14 cellular contexts compared by ENCODE assay signal in the genomic region with DNA sequence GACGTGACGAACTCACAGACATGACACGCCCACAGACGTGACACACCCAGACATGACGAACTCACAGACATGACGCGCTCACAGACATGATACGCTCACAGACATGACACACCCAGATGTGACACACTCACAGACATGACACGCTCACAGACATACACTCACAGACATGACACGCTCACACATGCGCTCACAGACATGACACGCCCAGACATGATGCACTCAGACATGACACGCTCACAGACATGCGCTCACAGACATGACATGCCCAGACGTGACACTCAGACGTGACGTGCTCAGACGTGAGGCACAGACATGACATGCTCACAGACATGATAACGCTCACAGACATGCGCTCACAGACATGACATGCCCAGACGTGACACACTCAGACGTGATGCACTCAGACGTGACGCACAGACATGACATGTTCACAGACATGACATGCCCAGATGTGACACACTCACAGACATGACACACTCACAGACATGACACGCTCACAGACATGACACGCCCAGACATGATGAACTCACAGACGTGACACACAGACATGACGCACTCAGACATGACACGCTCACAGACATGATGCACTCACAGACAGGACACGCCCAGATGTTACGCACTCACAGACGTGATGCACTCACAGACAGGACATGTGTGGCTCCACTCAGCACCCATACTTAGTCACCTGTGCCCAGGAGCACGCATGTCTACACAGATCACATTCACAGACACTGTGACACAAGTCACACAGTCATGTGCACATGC. TPM values are rescaled to one million over a fixed set of nuclear protein-coding genes. Genes with fewer than 3 reads are reported as not detected.
"Had no signal": no experiment of that assay in that cellular context is flagged by ENCODE, and none has a peak within 500 bp of the region (broad histone marks: within the 10 kb centered on the region; RNA-seq: fewer than 3 reads in every experiment).

No MANE protein-coding gene starts in this region.

- H3K27ac ChIP-seq: gastroesophageal sphincter, hepatocyte, ovary, tibial artery had no signal

- H3K9me3 ChIP-seq: gastroesophageal sphincter, ovary, tibial artery had no signal

- H3K9me3 Mint-ChIP-seq: activated CD4-positive, alpha-beta memory T cell treated with anti-CD3 and anti-CD28 coated beads, Interleukin-2, amount 10 ng/mL, durations not matched to agents 7 days and 5 days; activated naive CD8-positive, alpha-beta T cell treated with anti-CD3 and anti-CD28 coated beads, Interleukin-2, amount 50 U/mL, for 24 hours; neural crest cell; T-helper 2 cell treated with Interferon-gamma antibody and Interleukin-4, amounts not matched to agents 5 μg/mL and 100 μg/mL, for 36 hours had no signal

- H3K36me3 ChIP-seq: gastroesophageal sphincter, ovary, tibial artery had no signal

- H3K27ac Mint-ChIP-seq: activated CD4-positive, alpha-beta memory T cell treated with anti-CD3 and anti-CD28 coated beads, Interleukin-2, amount 10 ng/mL, durations not matched to agents 7 days and 5 days; activated naive CD8-positive, alpha-beta T cell treated with anti-CD3 and anti-CD28 coated beads, Interleukin-2, amount 50 U/mL, for 24 hours; T-helper 2 cell treated with Interferon-gamma antibody and Interleukin-4, amounts not matched to agents 5 μg/mL and 100 μg/mL, for 36 hours had no signal

- H3K4me3 Mint-ChIP-seq: activated CD4-positive, alpha-beta memory T cell treated with anti-CD3 and anti-CD28 coated beads, Interleukin-2, amount 10 ng/mL, durations not matched to agents 7 days and 5 days; activated naive CD8-positive, alpha-beta T cell treated with anti-CD3 and anti-CD28 coated beads, Interleukin-2, amount 50 U/mL, for 24 hours; neural crest cell; T-helper 2 cell treated with Interferon-gamma antibody and Interleukin-4, amounts not matched to agents 5 μg/mL and 100 μg/mL, for 36 hours had no signal

- ATAC-seq: activated naive CD8-positive, alpha-beta T cell treated with anti-CD3 and anti-CD28 coated beads, Interleukin-2, amount 50 U/mL, for 24 hours; gastroesophageal sphincter had no signal

- DNase-seq: activated CD4-positive, alpha-beta memory T cell treated with anti-CD3 and anti-CD28 coated beads, Interleukin-2, amount 10 ng/mL, durations not matched to agents 7 days and 5 days; activated CD4-positive, alpha-beta T cell treated with anti-CD3 and anti-CD28 coated beads for 1 hour; activated CD8-positive, alpha-beta memory T cell treated with anti-CD3 and anti-CD28 coated beads, Interleukin-2, amount 50 U/mL, for 48 hours; activated naive CD4-positive, alpha-beta T cell treated with Interleukin-2 at 50 U/mL for 16 hours; activated naive CD8-positive, alpha-beta T cell treated with anti-CD3 and anti-CD28 coated beads, Interleukin-2, amount 50 U/mL, for 24 hours; ovary; stimulated activated CD4-positive, alpha-beta T cell treated with anti-CD3 and anti-CD28 coated beads, Interleukin-15, amount 100 ng/mL, for 24 hours; tibial artery had no signal

- H3K4me3 ChIP-seq: gastroesophageal sphincter, hepatocyte, ovary, tibial artery had no signal

RNA-seq across cellular contexts. Expression of gene ERFL, which starts 8.1 kb away (rescaled TPM):
- total RNA-seq: cardiac septum, gastroesophageal sphincter, skeletal muscle tissue had no signal

RNA-seq across cellular contexts. Expression of gene CD79A, which starts 43.1 kb away (rescaled TPM):
- total RNA-seq: cardiac septum had no signal
